Comparison of ENCODE assay signal across 1 cellular context in genomic region chr16:4846901-4847773, GRCh38.
TF ChIP-seq lines count a peak whose summit lies in the region.

Gene GLYR1 (minus strand): TSS chr16:4847288. CDS start chr16:4847265, 23 bp downstream.
Gene UBN1 (plus strand): TSS chr16:4847481. CDS start chr16:4852918, 5,437 bp downstream.

TF ChIP-seq in HCT116, 20 proteins besides CTCF, POLR2A, EP300 and RAD21 (continued from another document):
- TF ChIP-seq REST (IDR thresholded peaks at IDR 0.05; ENCODE audit: low read depth) (no peak), FOSL1 (IDR thresholded peaks at IDR 0.05; ENCODE audit: low read depth) (no peak), CBX3 (IDR thresholded peaks at IDR 0.05; ENCODE audit: low read depth) (no peak)
